7 cellular contexts compared by ENCODE assay signal in the genomic region with DNA sequence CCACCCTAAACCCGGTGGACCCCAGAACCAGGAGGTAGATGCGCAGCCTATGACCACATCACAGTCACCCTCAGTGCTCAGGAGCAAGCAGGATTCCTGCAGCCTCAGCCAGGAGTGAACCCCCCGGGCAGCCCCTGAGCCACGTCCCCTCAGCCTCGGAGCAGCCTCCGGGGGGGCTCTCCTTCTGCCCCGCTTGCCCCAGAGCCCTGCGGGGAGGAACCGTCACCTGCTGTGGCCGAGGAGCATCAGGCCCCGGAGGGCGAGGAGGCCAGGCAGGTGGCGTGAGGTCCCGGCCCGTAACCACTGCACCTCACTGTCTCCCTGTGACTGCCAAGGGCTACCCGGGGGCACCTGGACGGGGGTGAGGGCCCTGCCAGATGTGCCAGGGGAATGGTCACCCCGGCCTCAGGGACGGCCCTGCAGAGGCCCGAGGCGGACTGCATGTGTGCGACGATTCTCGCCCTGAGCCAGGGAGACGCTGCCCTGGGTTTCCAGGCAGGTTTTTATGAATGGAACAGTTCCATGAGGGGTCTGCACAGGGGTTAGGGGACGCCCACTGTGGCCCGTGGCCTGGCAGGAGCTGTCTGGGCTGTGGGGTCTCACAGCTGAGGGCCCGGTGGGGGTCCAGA.
"Had no signal": no experiment of that assay in that cellular context is flagged by ENCODE, and none has a peak within 500 bp of the region (broad histone marks: within the 10 kb centered on the region; RNA-seq: fewer than 3 reads in every experiment).

No MANE protein-coding gene starts in this region.

- DNase-seq: H9, HCEC 1CT, IMR-90, KG1 had no signal

- H2AFZ ChIP-seq: GM23338 had no signal

- FAIRE-seq: K562 had no signal

- ATAC-seq: GM23338, K562 had no signal

- H3K27ac ChIP-seq: HL-60 had no signal

- H3K4me3 ChIP-seq: GM23338, K562 had no signal

- H3K4me2 ChIP-seq: GM23338 had no signal
